8 cellular contexts compared by ENCODE assay signal in genomic region chr17:16286009-16286946, GRCh38.
A peak's percentile ranks its signal among the peaks of the same experiment; 100 is the strongest.
DNase-seq lines count a peak whose midpoint lies in the region; ATAC-seq and TF ChIP-seq lines count a peak whose summit lies in the region.

No MANE protein-coding gene starts in this region.

- CTCF ChIA-PET in activated naive CD4-positive, alpha-beta T cell treated with anti-CD3 and anti-CD28 coated beads, Interleukin-2, amount 10 ng/mL, durations not matched to agents 7 days and 5 days (lab: Charles Lee), result interaction anchor here (0.6 to 2.2 kb wide), 9 partner anchors 10 to 129 kb away, joined by 3 to 7 read pairs (median 4); partner anchors contain the start of genes CENPV, NCOR1 and TRPV2

- H3K4me1 Mint-ChIP-seq in activated naive CD4-positive, alpha-beta T cell treated with anti-CD3 and anti-CD28 coated beads, Interleukin-2, amount 10 ng/mL, durations not matched to agents 7 days and 5 days, result peaks cover 55% of the 10 kb centered on the region

- TF ChIP-seq EP300 in upper lobe of left lung (IDR thresholded peaks at IDR 0.05), result peak in 1 of 4 donors; percentile 20

- H3K36me3 ChIP-seq in upper lobe of left lung, result no peaks in the 10 kb centered on the region

- WGBS in upper lobe of left lung, 2 donors, result 25 to 29% methylated on average over 24 to 26 of the region's 26 CpGs

- H3K4me3 ChIP-seq in upper lobe of left lung, result peak overlapping the region in 3 of 4 donors; percentile 6 to 25 (median 20)

- TF ChIP-seq POLR2A in upper lobe of left lung (IDR thresholded peaks at IDR 0.05), result peak in 2 of 4 donors; percentile 42 to 59

- no peaks in the 10 kb centered on the region for H3K27me3 Mint-ChIP-seq in activated naive CD4-positive, alpha-beta T cell treated with anti-CD3 and anti-CD28 coated beads, Interleukin-2, amount 10 ng/mL, durations not matched to agents 7 days and 5 days

- H3K36me3 Mint-ChIP-seq in activated naive CD4-positive, alpha-beta T cell treated with anti-CD3 and anti-CD28 coated beads, Interleukin-2, amount 10 ng/mL, durations not matched to agents 7 days and 5 days, result peaks cover 34% of the 10 kb centered on the region

- intact Hi-C loops in head of caudate nucleus (cut with DNase I) (no loop called here), posterior vena cava (cut with DNase I) (loop anchor here in 1 of 2 donors (10.0 kb wide), 2 partner anchors 59 to 71 kb away; partner anchors contain the start of genes NCOR1 and PIGL)

- peak overlapping the region; percentile 66 for H3K4me3 Mint-ChIP-seq in activated naive CD4-positive, alpha-beta T cell treated with anti-CD3 and anti-CD28 coated beads, Interleukin-2, amount 10 ng/mL, durations not matched to agents 7 days and 5 days

- H3K9me3 ChIP-seq in upper lobe of left lung, result no peaks in the 10 kb centered on the region

- H3K27ac ChIP-seq in upper lobe of left lung, result peak overlapping the region; percentile 85 to 91 (median 90)

- TF ChIP-seq CTCF in upper lobe of left lung (IDR thresholded peaks at IDR 0.05), result peak in 3 of 6 experiments; percentile 4 to 51 (median 46)

- peaks cover 30 to 39% (median 32%) of the 10 kb centered on the region in 4 donors for H3K4me1 ChIP-seq in upper lobe of left lung

- peak overlapping the region; percentile 98 for H3K27ac Mint-ChIP-seq in activated naive CD4-positive, alpha-beta T cell treated with anti-CD3 and anti-CD28 coated beads, Interleukin-2, amount 10 ng/mL, durations not matched to agents 7 days and 5 days

- DNase-seq in A172 (ENCODE audit: low spot score), result peak; percentile 99
- peak; percentile 97 for DNase-seq in SIG-M5 treated with dmso at 0.1 percent for 504 hours (lab: John Stamatoyannopoulos, UW; ENCODE audit: unreplicated experiment)
- DNase-seq in activated naive CD4-positive, alpha-beta T cell treated with anti-CD3 and anti-CD28 coated beads, Interleukin-2, amount 10 ng/mL, durations not matched to agents 7 days and 5 days, result peak; percentile 87
- DNase-seq in head of caudate nucleus, result peak in 24 of 42 donors; percentile 2 to 56 (median 15)
- peak; percentile 95 for DNase-seq in posterior vena cava (ENCODE audit: low spot score)
- DNase-seq in upper lobe of left lung, result peak in 1 of 2 donors; percentile 93

- H3K27me3 ChIP-seq in upper lobe of left lung, result no peaks in the 10 kb centered on the region

- peak; percentile 89 for ATAC-seq in GM18909 (IDR thresholded peaks at IDR 0.05; ENCODE audit: poor library complexity, unreplicated experiment)
- peak; percentile 84 for ATAC-seq in HG03135 (IDR thresholded peaks at IDR 0.05; ENCODE audit: unreplicated experiment)
- peak; percentile 94 to 95 for ATAC-seq in upper lobe of left lung (ENCODE audit: low FRiP score in 2 of 2)

- no peaks in the 10 kb centered on the region for H3K9me3 Mint-ChIP-seq in activated naive CD4-positive, alpha-beta T cell treated with anti-CD3 and anti-CD28 coated beads, Interleukin-2, amount 10 ng/mL, durations not matched to agents 7 days and 5 days
